ENCODE assay signal across 24 cellular contexts in genomic region chr9:34250721-34251120, GRCh38.
A peak's percentile ranks its signal among the peaks of the same experiment; 100 is the strongest.
DNase-seq lines count a peak whose midpoint lies in the region; ATAC-seq and TF ChIP-seq lines count a peak whose summit lies in the region.
"Had no signal": no experiment of that assay in that cellular context is flagged by ENCODE, and none has a peak within 500 bp of the region (broad histone marks: within the 10 kb centered on the region; RNA-seq: fewer than 3 reads in every experiment).

No MANE protein-coding gene starts in this region.

- no peaks in the 10 kb centered on the region for H3K9me3 ChIP-seq in CD8-positive, alpha-beta T cell (ENCODE audit: low read length)
- H3K9me3 ChIP-seq: HAP-1, SJSA1 had no signal

- no peak overlapping the region for H3K4me3 Mint-ChIP-seq in activated T-cell treated with anti-CD3 and anti-CD28 coated beads, Interleukin-2, amount 50 U/mL, for 24 hours
- no peak overlapping the region for H3K4me3 Mint-ChIP-seq in activated T-cell treated with anti-CD3 and anti-CD28 coated beads, Interleukin-2, amount 50 U/mL, for 72 hours
- no peak overlapping the region for H3K4me3 Mint-ChIP-seq in MCF 10A (ENCODE audit: unreplicated experiment)
- no peak overlapping the region for H3K4me3 Mint-ChIP-seq in stimulated activated effector memory CD8-positive, alpha-beta T cell treated with anti-CD3 and anti-CD28 coated beads, Interleukin-12 subunit alpha, Interleukin-12 subunit beta, amount 100 ng/mL, for 72 hours
- no peak overlapping the region for H3K4me3 Mint-ChIP-seq in CD8-positive, alpha-beta T cell
- H3K4me3 Mint-ChIP-seq: CD8-positive, alpha-beta memory T cell; GM23338 had no signal

- no peak for ATAC-seq in activated T-cell treated with anti-CD3 and anti-CD28 coated beads, Interleukin-2, amount 50 U/mL, for 72 hours (replicated peaks in 1 of 2)
- ATAC-seq in stimulated activated effector memory CD8-positive, alpha-beta T cell treated with anti-CD3 and anti-CD28 coated beads, Interleukin-12 subunit alpha, Interleukin-12 subunit beta, amount 100 ng/mL, for 72 hours = no peak
- ATAC-seq in GM21447 (IDR thresholded peaks at IDR 0.05; ENCODE audit: unreplicated experiment) = no peak
- no peak for ATAC-seq in CD8-positive, alpha-beta T cell
- ATAC-seq: GM23338, Panc1 had no signal

- no TSS peak for BruUV-seq in MCF 10A (replicated peaks; lab: Mats Ljungman, UMichigan)

- H3K4me1 ChIP-seq in CD8-positive, alpha-beta T cell (ENCODE audit: insufficient read depth, low read length) = peaks cover 1% of the 10 kb centered on the region

- H3K27me3 Mint-ChIP-seq in activated T-cell treated with anti-CD3 and anti-CD28 coated beads, Interleukin-2, amount 50 U/mL, for 24 hours = no peaks in the 10 kb centered on the region
- no peaks in the 10 kb centered on the region for H3K27me3 Mint-ChIP-seq in activated T-cell treated with anti-CD3 and anti-CD28 coated beads, Interleukin-2, amount 50 U/mL, for 72 hours (ENCODE audit: low read depth)
- H3K27me3 Mint-ChIP-seq in MCF 10A (ENCODE audit: insufficient read depth, unreplicated experiment) = no peaks in the 10 kb centered on the region
- H3K27me3 Mint-ChIP-seq in CD8-positive, alpha-beta T cell (ENCODE audit: low read depth) = no peaks in the 10 kb centered on the region
- H3K27me3 Mint-ChIP-seq: CD8-positive, alpha-beta memory T cell had no signal

- peaks cover 88% of the 10 kb centered on the region for H3K36me3 Mint-ChIP-seq in activated T-cell treated with anti-CD3 and anti-CD28 coated beads, Interleukin-2, amount 50 U/mL, for 24 hours (ENCODE audit: low read depth)
- peaks cover 0 to 8% of the 10 kb centered on the region in 2 donors for H3K36me3 Mint-ChIP-seq in activated T-cell treated with anti-CD3 and anti-CD28 coated beads, Interleukin-2, amount 50 U/mL, for 72 hours (ENCODE audit: insufficient read depth in 2 of 2)
- peaks cover 78% of the 10 kb centered on the region for H3K36me3 Mint-ChIP-seq in MCF 10A (ENCODE audit: insufficient read depth, unreplicated experiment)
- H3K36me3 Mint-ChIP-seq in stimulated activated effector memory CD8-positive, alpha-beta T cell treated with anti-CD3 and anti-CD28 coated beads, Interleukin-12 subunit alpha, Interleukin-12 subunit beta, amount 100 ng/mL, for 72 hours = peaks cover 83% of the 10 kb centered on the region
- H3K36me3 Mint-ChIP-seq in CD8-positive, alpha-beta T cell = peaks cover 73% of the 10 kb centered on the region

- no peak for DNase-seq in activated T-cell treated with anti-CD3 and anti-CD28 coated beads, Interleukin-2, amount 50 U/mL, for 24 hours
- no peak for DNase-seq in activated T-cell treated with anti-CD3 and anti-CD28 coated beads, Interleukin-2, amount 50 U/mL, for 72 hours
- no peak for DNase-seq in MCF 10A (ENCODE audit: unreplicated experiment)
- peak; percentile 18 for DNase-seq in fibroblast of the aortic adventitia (ENCODE audit: low read depth)
- no peak for DNase-seq in stimulated activated effector memory CD8-positive, alpha-beta T cell treated with anti-CD3 and anti-CD28 coated beads, Interleukin-12 subunit alpha, Interleukin-12 subunit beta, amount 100 ng/mL, for 72 hours (ENCODE audit: low spot score in 2 of 2)
- no peak for DNase-seq in NCI-H510A treated with DMSO at 0.1 percent for 48 hours (lab: John Stamatoyannopoulos, UW)
- no peak for DNase-seq in CD8-positive, alpha-beta T cell
- DNase-seq: 8988T; C1 segment of cervical spinal cord; Calu3; CD8-positive, alpha-beta memory T cell; KG1; NCI-H1092 treated with DMSO at 0.1 percent for 48 hours; NCI-H146; NCI-H2029; NCI-H2227 treated with DMSO at 0.1 percent for 48 hours; NCI-H510A; NCI-H748 treated with DMSO at 0.1 percent for 48 hours; NK-92 treated with Interleukin-12 subunit alpha and Interleukin-12 subunit beta, amount 100 ng/mL, for 24 hours had no signal

- peak overlapping the region; percentile 76 for H3K27ac Mint-ChIP-seq in activated T-cell treated with anti-CD3 and anti-CD28 coated beads, Interleukin-2, amount 50 U/mL, for 24 hours
- no peak overlapping the region for H3K27ac Mint-ChIP-seq in activated T-cell treated with anti-CD3 and anti-CD28 coated beads, Interleukin-2, amount 50 U/mL, for 72 hours
- peak overlapping the region; percentile 47 for H3K27ac Mint-ChIP-seq in MCF 10A (ENCODE audit: low read depth, unreplicated experiment)
- peak overlapping the region; percentile 67 for H3K27ac Mint-ChIP-seq in stimulated activated effector memory CD8-positive, alpha-beta T cell treated with anti-CD3 and anti-CD28 coated beads, Interleukin-12 subunit alpha, Interleukin-12 subunit beta, amount 100 ng/mL, for 72 hours
- H3K27ac Mint-ChIP-seq in CD8-positive, alpha-beta T cell = no peak overlapping the region
- H3K27ac Mint-ChIP-seq: GM23338 had no signal

- H3K27me3 ChIP-seq in CD8-positive, alpha-beta T cell (ENCODE audit: insufficient read depth, low read length) = no peaks in the 10 kb centered on the region
- H3K27me3 ChIP-seq: SJSA1 had no signal

- H3K4me3 ChIP-seq in fibroblast of the aortic adventitia (ENCODE audit: low read depth, low read length) = no peak overlapping the region
- no peak overlapping the region for H3K4me3 ChIP-seq in CD8-positive, alpha-beta T cell (ENCODE audit: low read depth, low read length)
- H3K4me3 ChIP-seq: GM23338, HAP-1, SJSA1 had no signal

- intact Hi-C loops in MCF 10A (cut with micrococcal nuclease) = loop anchor here (5.0 to 10.0 kb wide), 3 partner anchors 77 to 354 kb away; partner anchors contain the start of genes KIF24 and NUDT2
- intact Hi-C loops in CD8-positive, alpha-beta T cell (cut with DNase I, micrococcal nuclease) = loop anchor here in 1 of 2 experiments (5.0 kb wide), 1 partner anchor 438 kb away; no protein-coding TSS in a partner anchor

- peaks cover 14% of the 10 kb centered on the region for H3K4me1 Mint-ChIP-seq in activated T-cell treated with anti-CD3 and anti-CD28 coated beads, Interleukin-2, amount 50 U/mL, for 24 hours (ENCODE audit: low read depth)
- no peaks in the 10 kb centered on the region for H3K4me1 Mint-ChIP-seq in activated T-cell treated with anti-CD3 and anti-CD28 coated beads, Interleukin-2, amount 50 U/mL, for 72 hours (ENCODE audit: low read depth)
- peaks cover 32% of the 10 kb centered on the region for H3K4me1 Mint-ChIP-seq in MCF 10A (ENCODE audit: insufficient read depth, unreplicated experiment)
- no peaks in the 10 kb centered on the region for H3K4me1 Mint-ChIP-seq in stimulated activated effector memory CD8-positive, alpha-beta T cell treated with anti-CD3 and anti-CD28 coated beads, Interleukin-12 subunit alpha, Interleukin-12 subunit beta, amount 100 ng/mL, for 72 hours
- peaks cover 12% of the 10 kb centered on the region for H3K4me1 Mint-ChIP-seq in CD8-positive, alpha-beta T cell (ENCODE audit: low read depth)
- H3K4me1 Mint-ChIP-seq: GM23338 had no signal

- no peak overlapping the region for H3K27ac ChIP-seq in CD8-positive, alpha-beta T cell (ENCODE audit: low read depth, low read length)
- H3K27ac ChIP-seq: SJSA1 had no signal

- no peaks in the 10 kb centered on the region for H3K9me3 Mint-ChIP-seq in activated T-cell treated with anti-CD3 and anti-CD28 coated beads, Interleukin-2, amount 50 U/mL, for 24 hours
- H3K9me3 Mint-ChIP-seq in activated T-cell treated with anti-CD3 and anti-CD28 coated beads, Interleukin-2, amount 50 U/mL, for 72 hours = no peaks in the 10 kb centered on the region
- H3K9me3 Mint-ChIP-seq in MCF 10A (ENCODE audit: unreplicated experiment) = no peaks in the 10 kb centered on the region
- H3K9me3 Mint-ChIP-seq in stimulated activated effector memory CD8-positive, alpha-beta T cell treated with anti-CD3 and anti-CD28 coated beads, Interleukin-12 subunit alpha, Interleukin-12 subunit beta, amount 100 ng/mL, for 72 hours = no peaks in the 10 kb centered on the region
- H3K9me3 Mint-ChIP-seq in CD8-positive, alpha-beta T cell = no peaks in the 10 kb centered on the region
- H3K9me3 Mint-ChIP-seq: CD8-positive, alpha-beta memory T cell; GM23338 had no signal

- CTCF ChIA-PET in MCF 10A (lab: Yijun Ruan, JAX) = interaction anchor here (0.6 to 1.3 kb wide), 3 partner anchors 13 to 101 kb away, joined by 3 read pairs; no protein-coding TSS in a partner anchor
- CTCF ChIA-PET in CD8-positive, alpha-beta T cell (lab: Charles Lee) = interaction anchor here (0.9 to 1.6 kb wide), 4 partner anchors 59 to 239 kb away, joined by 3 read pairs; no protein-coding TSS in a partner anchor

- POLR2A ChIA-PET in MCF 10A (lab: Yijun Ruan, JAX) = interaction anchor here (1.0 to 6.1 kb wide), 2 partner anchors 44 to 70 kb away, joined by 3 to 86 read pairs; partner anchors contain the start of gene UBAP1
- POLR2A ChIA-PET in CD8-positive, alpha-beta T cell (lab: Charles Lee) = interaction anchor here (0.9 kb wide), 1 partner anchor 131 kb away, joined by 4 read pairs; no protein-coding TSS in a partner anchor

- peaks cover 43% of the 10 kb centered on the region for H3K36me3 ChIP-seq in CD8-positive, alpha-beta T cell (ENCODE audit: insufficient read depth, low read length)

- TF ChIP-seq CTCF in MCF 10A (IDR thresholded peaks at IDR 0.05; ENCODE audit: unreplicated experiment) = no peak
- no peak for TF ChIP-seq CTCF in fibroblast of the aortic adventitia (IDR thresholded peaks at IDR 0.05; ENCODE audit: insufficient read depth, low read length)
- TF ChIP-seq CTCF in CD8-positive, alpha-beta T cell (IDR thresholded peaks at IDR 0.05) = no peak

Comparison
In these comparisons a context has a peak if more than half of its experiments do, and no peak if none do; other contexts are left out.
1. H3K27ac Mint-ChIP-seq: peak in activated T-cell treated with anti-CD3 and anti-CD28 coated beads, Interleukin-2, amount 50 U/mL, for 24 hours (single experiment), MCF 10A (single experiment) and stimulated activated effector memory CD8-positive, alpha-beta T cell treated with anti-CD3 and anti-CD28 coated beads, Interleukin-12 subunit alpha, Interleukin-12 subunit beta, amount 100 ng/mL, for 72 hours (single experiment); none in activated T-cell treated with anti-CD3 and anti-CD28 coated beads, Interleukin-2, amount 50 U/mL, for 72 hours (single experiment) and CD8-positive, alpha-beta T cell (single experiment).